ENCODE assay signal across 28 cellular contexts in the genomic region with DNA sequence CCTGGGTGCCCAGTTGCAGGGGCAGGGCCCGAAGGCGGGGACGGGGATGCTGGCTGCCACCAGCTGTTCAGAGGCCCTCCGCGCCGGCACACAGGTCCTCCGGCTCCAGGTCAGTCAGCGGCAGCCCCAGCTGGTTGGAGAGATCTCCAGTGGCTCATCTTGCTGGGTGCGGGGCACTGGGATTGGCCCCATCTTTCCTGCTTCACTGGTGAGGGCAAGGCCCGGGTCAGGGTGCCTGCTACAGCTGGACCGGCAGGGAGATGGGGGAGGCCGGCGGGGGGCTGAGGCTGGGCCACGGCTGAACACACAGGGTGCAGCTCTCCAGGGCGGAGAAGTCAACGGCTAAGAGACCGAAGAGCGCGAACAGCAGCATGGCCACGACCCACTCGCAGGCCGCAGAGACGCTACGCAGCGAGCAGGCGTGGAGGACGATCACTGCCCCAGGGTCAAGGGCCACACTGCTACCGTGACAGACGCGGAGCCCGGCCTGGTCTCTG. TPM values are rescaled to one million over a fixed set of nuclear protein-coding genes. Genes with fewer than 3 reads are reported as not detected.
"Had no signal": no experiment of that assay in that cellular context is flagged by ENCODE, and none has a peak within 500 bp of the region (broad histone marks: within the 10 kb centered on the region; RNA-seq: fewer than 3 reads in every experiment).

No MANE protein-coding gene starts in this region.

- H3K27me3 ChIP-seq: body of pancreas, neutrophil, stomach, suprapubic skin, tibial nerve, uterus had no signal

- DNase-seq: activated CD4-positive, alpha-beta T cell treated with anti-CD3 and anti-CD28 coated beads, Interleukin-2, amount 10 ng/mL, durations not matched to agents 7 days and 5 days; activated CD8-positive, alpha-beta memory T cell treated with anti-CD3 and anti-CD28 coated beads, Interleukin-2, amount 10 ng/mL, durations not matched to agents 7 days and 5 days; activated CD8-positive, alpha-beta T cell treated with anti-CD3 and anti-CD28 coated beads for 36 hours; activated gamma-delta T cell; activated naive CD4-positive, alpha-beta T cell treated with anti-CD3 and anti-CD28 coated beads, Interleukin-2, amount 50 U/mL, for 16 hours; activated naive CD8-positive, alpha-beta T cell treated with anti-CD3 and anti-CD28 coated beads, Interleukin-2, amount 50 U/mL, for 24 hours; body of pancreas; effector CD8-positive, alpha-beta T cell; erythroblast; hippocampal formation; midbrain; natural killer cell; small intestine; stimulated activated CD4-positive, alpha-beta T cell treated with anti-CD3 and anti-CD28 coated beads, Interleukin-2, amount 100 ng/mL, for 24 hours; stomach; uterus had no signal

- H3K9ac ChIP-seq: parathyroid adenoma had no signal

- FAIRE-seq: small intestine had no signal

- H3K9me3 ChIP-seq: body of pancreas, neutrophil, stomach, suprapubic skin, uterus had no signal

- H3K79me2 ChIP-seq: parathyroid adenoma had no signal

- H2AFZ ChIP-seq: parathyroid adenoma had no signal

- H3K4me3 ChIP-seq: body of pancreas, stomach, suprapubic skin, tibial nerve, uterus had no signal

- H3K36me3 ChIP-seq: neutrophil, suprapubic skin, uterus had no signal

- ATAC-seq: activated CD4-positive, CD25-positive, alpha-beta regulatory T cell treated with anti-CD3 and anti-CD28 coated beads, Interleukin-2, amount 50 U/mL, for 24 hours; activated CD8-positive, alpha-beta memory T cell treated with anti-CD3 and anti-CD28 coated beads, Interleukin-2, amount 10 ng/mL, durations not matched to agents 7 days and 5 days; activated CD8-positive, alpha-beta T cell treated with anti-CD3 and anti-CD28 coated beads for 36 hours; activated naive CD8-positive, alpha-beta T cell treated with anti-CD3 and anti-CD28 coated beads, Interleukin-2, amount 50 U/mL, for 24 hours; body of pancreas; natural killer cell; sciatic nerve; stimulated activated memory B cell treated with anti-CD40 and anti-IgM and Interleukin-4, amounts not matched to agents 10 μg/mL and 1 μg/mL and 100 μg/mL, for 72 hours had no signal

- H3K27ac ChIP-seq: body of pancreas, neutrophil, parathyroid adenoma, stomach, suprapubic skin, tibial nerve, uterus, VCaP had no signal

- H3K4me1 ChIP-seq: body of pancreas, parathyroid adenoma, stomach, suprapubic skin, tibial nerve, uterus had no signal

RNA-seq across cellular contexts. Expression of a gene that starts 12.5 kb away (rescaled TPM):
- total RNA-seq: activated CD8-positive, alpha-beta T cell treated with anti-CD3 and anti-CD28 coated beads for 36 hours; activated T-helper 1 cell treated with anti-CD3 and anti-CD28 coated beads, Interleukin-12 subunit alpha, Interleukin-12 subunit beta, Interleukin-2, Interleukin-4 antibody, amounts not matched to agents 30 ng/mL and 10 ng/mL and 1 ng/mL, durations not matched to agents 14 hours and 24 hours and 36 hours; fibroblast of lung; suprapubic skin had no signal
- polyA plus RNA-seq: fibroblast of lung had no signal

RNA-seq across cellular contexts. Expression of a gene that starts 41.9 kb away (rescaled TPM):
- total RNA-seq: activated CD4-positive, alpha-beta T cell treated with anti-CD3 and anti-CD28 coated beads, Interleukin-2, amount 10 ng/mL, durations not matched to agents 7 days and 5 days; activated CD8-positive, alpha-beta T cell treated with anti-CD3 and anti-CD28 coated beads for 36 hours; cardiac septum; liver; tibial nerve had no signal
- polyA plus RNA-seq: liver had no signal
